In genomic region chr22:44668190-44668885, GRCh38 we compare ENCODE assay signal across 1 cellular context.
TF ChIP-seq lines count a peak whose summit lies in the region.

No MANE protein-coding gene starts in this region.

TF ChIP-seq in H1, 55 proteins besides CTCF, POLR2A, EP300 and RAD21 (continued from another document):
- TF ChIP-seq CHD7 (IDR thresholded peaks at IDR 0.05; ENCODE audit: insufficient replicate concordance, low read length): no peak
- TF ChIP-seq SIN3A (conservative IDR thresholded peaks at IDR 0.05 in 1 of 2, IDR thresholded peaks at IDR 0.05 in 1 of 2; ENCODE audit: low read depth in 1 of 2, low read length in 2 of 2): no peak
- no peak for TF ChIP-seq RNF2 (IDR thresholded peaks at IDR 0.05; ENCODE audit: borderline replicate concordance, low read depth, low read length, missing control alignments, poor library complexity, severe bottlenecking)
